ENCODE assay signal across 1 cellular context in the genomic region with DNA sequence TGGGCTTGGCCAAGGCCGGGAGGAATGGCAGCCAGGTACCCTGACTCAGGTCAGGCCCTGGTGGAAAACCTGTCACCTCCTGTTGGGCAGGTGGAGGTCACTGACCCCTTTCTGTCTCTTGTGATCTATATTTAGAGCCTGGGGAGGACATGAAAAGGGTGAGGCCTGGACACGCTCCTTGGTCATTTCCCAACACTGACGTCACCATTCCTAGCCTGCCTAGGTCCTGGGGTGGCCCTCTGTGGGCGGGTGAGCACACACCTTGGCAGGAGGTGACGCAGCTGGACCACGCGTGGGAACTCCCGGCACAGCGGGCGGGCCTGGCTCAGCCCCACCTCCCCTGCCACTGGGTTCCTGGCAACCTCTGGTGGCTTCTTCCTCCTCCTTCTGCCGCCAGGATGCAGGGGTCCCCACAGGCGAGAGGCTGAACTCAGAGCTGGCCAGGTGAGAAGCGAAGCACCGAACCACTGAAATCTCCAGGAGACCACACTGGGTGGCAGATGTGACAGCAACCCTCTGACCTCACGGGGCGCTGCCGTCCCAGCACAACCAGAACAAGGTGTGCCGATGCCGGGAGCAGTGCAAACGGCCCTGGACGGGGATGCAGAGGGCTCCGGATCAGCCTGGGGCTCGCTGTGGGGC.
TF ChIP-seq lines count a peak whose summit lies in the region.

No MANE protein-coding gene starts in this region.

TF ChIP-seq in GM12878, 131 proteins besides CTCF, POLR2A, EP300 and RAD21:
- TF ChIP-seq, protein P1, sequence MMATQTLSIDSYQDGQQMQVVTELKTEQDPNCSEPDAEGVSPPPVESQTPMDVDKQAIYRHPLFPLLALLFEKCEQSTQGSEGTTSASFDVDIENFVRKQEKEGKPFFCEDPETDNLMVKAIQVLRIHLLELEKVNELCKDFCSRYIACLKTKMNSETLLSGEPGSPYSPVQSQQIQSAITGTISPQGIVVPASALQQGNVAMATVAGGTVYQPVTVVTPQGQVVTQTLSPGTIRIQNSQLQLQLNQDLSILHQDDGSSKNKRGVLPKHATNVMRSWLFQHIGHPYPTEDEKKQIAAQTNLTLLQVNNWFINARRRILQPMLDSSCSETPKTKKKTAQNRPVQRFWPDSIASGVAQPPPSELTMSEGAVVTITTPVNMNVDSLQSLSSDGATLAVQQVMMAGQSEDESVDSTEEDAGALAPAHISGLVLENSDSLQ (IDR thresholded peaks at IDR 0.05), result no peak
- TF ChIP-seq NR2F1 (conservative IDR thresholded peaks at IDR 0.05), result peak; percentile 72
- peak; percentile 75 for TF ChIP-seq IKZF1 (conservative IDR thresholded peaks at IDR 0.05)
- peak; percentile 84; the same call in 1 of the 2 replicates for TF ChIP-seq ATF7 (IDR thresholded peaks at IDR 0.05; ENCODE audit: low read depth)
- 0 out of 2 replicates have a peak, but pooled peaks have one; percentile 17 for TF ChIP-seq CREB1 (IDR thresholded peaks at IDR 0.05; ENCODE audit: low read depth)
- TF ChIP-seq, protein P2, sequence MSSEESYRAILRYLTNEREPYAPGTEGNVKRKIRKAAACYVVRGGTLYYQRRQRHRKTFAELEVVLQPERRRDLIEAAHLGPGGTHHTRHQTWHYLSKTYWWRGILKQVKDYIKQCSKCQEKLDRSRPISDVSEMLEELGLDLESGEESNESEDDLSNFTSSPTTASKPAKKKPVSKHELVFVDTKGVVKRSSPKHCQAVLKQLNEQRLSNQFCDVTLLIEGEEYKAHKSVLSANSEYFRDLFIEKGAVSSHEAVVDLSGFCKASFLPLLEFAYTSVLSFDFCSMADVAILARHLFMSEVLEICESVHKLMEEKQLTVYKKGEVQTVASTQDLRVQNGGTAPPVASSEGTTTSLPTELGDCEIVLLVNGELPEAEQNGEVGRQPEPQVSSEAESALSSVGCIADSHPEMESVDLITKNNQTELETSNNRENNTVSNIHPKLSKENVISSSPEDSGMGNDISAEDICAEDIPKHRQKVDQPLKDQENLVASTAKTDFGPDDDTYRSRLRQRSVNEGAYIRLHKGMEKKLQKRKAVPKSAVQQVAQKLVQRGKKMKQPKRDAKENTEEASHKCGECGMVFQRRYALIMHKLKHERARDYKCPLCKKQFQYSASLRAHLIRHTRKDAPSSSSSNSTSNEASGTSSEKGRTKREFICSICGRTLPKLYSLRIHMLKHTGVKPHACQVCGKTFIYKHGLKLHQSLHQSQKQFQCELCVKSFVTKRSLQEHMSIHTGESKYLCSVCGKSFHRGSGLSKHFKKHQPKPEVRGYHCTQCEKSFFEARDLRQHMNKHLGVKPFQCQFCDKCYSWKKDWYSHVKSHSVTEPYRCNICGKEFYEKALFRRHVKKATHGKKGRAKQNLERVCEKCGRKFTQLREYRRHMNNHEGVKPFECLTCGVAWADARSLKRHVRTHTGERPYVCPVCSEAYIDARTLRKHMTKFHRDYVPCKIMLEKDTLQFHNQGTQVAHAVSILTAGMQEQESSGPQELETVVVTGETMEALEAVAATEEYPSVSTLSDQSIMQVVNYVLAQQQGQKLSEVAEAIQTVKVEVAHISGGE (CRISPR knock-in tag; IDR thresholded peaks at IDR 0.05), result no peak
- TF ChIP-seq ZBED1 (IDR thresholded peaks at IDR 0.05; ENCODE audit: borderline replicate concordance), result no peak
- no peak for TF ChIP-seq JUND (IDR thresholded peaks at IDR 0.05; ENCODE audit: low read depth, low read length)
- TF ChIP-seq BHLHE40 (IDR thresholded peaks at IDR 0.05; ENCODE audit: borderline replicate concordance in 1 of 2, low read depth in 2 of 2, low read length in 1 of 2), result peak in 1 of 2 experiments; percentile 43; a peak in 2 of 4 replicates
- TF ChIP-seq NFYA (IDR thresholded peaks at IDR 0.05; ENCODE audit: borderline replicate concordance, low read depth, low read length), result no peak
- TF ChIP-seq DPF2 (IDR thresholded peaks at IDR 0.05), result 0 out of 2 replicates have a peak, but pooled peaks have one; percentile 15
- TF ChIP-seq PAX5 (IDR thresholded peaks at IDR 0.05; ENCODE audit: borderline replicate concordance, low read depth, low read length), result 0 out of 2 replicates have a peak, but pooled peaks have one; percentile 43
TF ChIP-seq in GM12878: peak in this region for 7.
